ENCODE assay signal across 8 cellular contexts in genomic region chr17:8189711-8190477, GRCh38. TPM values are rescaled to one million over a fixed set of nuclear protein-coding genes. Genes with fewer than 3 reads are reported as not detected.
DNase-seq lines count a peak whose midpoint lies in the region; ATAC-seq, FAIRE-seq and TF ChIP-seq lines count a peak whose summit lies in the region.

Gene BORCS6 (minus strand): TSS chr17:8190180. CDS start chr17:8190140, 40 bp downstream.

- peak in 2 of 3 donors; percentile 39 to 86 for TF ChIP-seq POLR2A in spleen (IDR thresholded peaks at IDR 0.05)

- no peaks in the 10 kb centered on the region for H3K36me3 ChIP-seq in WERI-Rb-1
- H3K36me3 ChIP-seq in bronchial epithelial cell (ENCODE audit: control insufficient read depth, insufficient read depth, low read length): no peaks in the 10 kb centered on the region
- H3K36me3 ChIP-seq in spleen: no peaks in the 10 kb centered on the region

- peak; percentile 43 for FAIRE-seq in bronchial epithelial cell (lab: Jason Lieb, UNC)

- no peaks in the 10 kb centered on the region for H3K9me3 Mint-ChIP-seq in immature natural killer cell

- ATAC-seq in GM18870 (IDR thresholded peaks at IDR 0.05; ENCODE audit: unreplicated experiment) (peak; percentile 53), HG03139 (IDR thresholded peaks at IDR 0.05; ENCODE audit: unreplicated experiment) (peak; percentile 37)

- peaks cover 0 to 6% (median 3%) of the 10 kb centered on the region in 3 donors for H3K27me3 Mint-ChIP-seq in immature natural killer cell (ENCODE audit: low read depth in 3 of 3)

- peak within 1 kb of the TSS; percentile 98 for H3K4me3 ChIP-seq in WERI-Rb-1 (ENCODE audit: low read depth, low read length)
- peak within 1 kb of the TSS; percentile 71 for H3K4me3 ChIP-seq in bronchial epithelial cell (ENCODE audit: low read depth, low read length)
- peak within 1 kb of the TSS; percentile 71 to 96 (median 80) for H3K4me3 ChIP-seq in spleen

- no peak within 1 kb of the TSS for H3K4me3 Mint-ChIP-seq in immature natural killer cell

- peaks cover 23 to 76% (median 61%) of the 10 kb centered on the region in 6 donors for H3K4me1 ChIP-seq in spleen

- peak within 1 kb of the TSS; percentile 72 for H3K27ac ChIP-seq in WERI-Rb-1
- H3K27ac ChIP-seq in spleen: peak within 1 kb of the TSS; percentile 89 to 97 (median 96)

- in situ Hi-C loops in ACHN (cut with HindIII; ENCODE audit: low pct_ligation_motif_present, low pct_unique_long_range_greater_than_20kb, low sequenced_read_pairs): no loop called here

- no peaks in the 10 kb centered on the region for H3K9me3 ChIP-seq in WERI-Rb-1 (ENCODE audit: severe bottlenecking)
- no peaks in the 10 kb centered on the region for H3K9me3 ChIP-seq in spleen

- 0% methylated on average over 27 to 70 of the region's 70 CpGs for WGBS in spleen, 5 donors

- DNase-seq in ACHN (peak; percentile 99), NCI-H2227 (lab: John Stamatoyannopoulos, UW; ENCODE audit: unreplicated experiment) (peak; percentile 91), WERI-Rb-1 (peak; percentile 98), bronchial epithelial cell (ENCODE audit: low read depth) (peak; percentile 95), immature natural killer cell (peak; percentile 96), spleen (peak; percentile 99)

- peak; percentile 19; the same call in 1 of the 2 replicates for TF ChIP-seq CTCF in WERI-Rb-1 (IDR thresholded peaks at IDR 0.05; ENCODE audit: low read depth, low read length)
- TF ChIP-seq CTCF in bronchial epithelial cell (IDR thresholded peaks at IDR 0.05; ENCODE audit: insufficient read depth, low read length, severe bottlenecking): peak; percentile 8
- peak in 2 of 11 experiments; percentile 5 to 7 for TF ChIP-seq CTCF in spleen (IDR thresholded peaks at IDR 0.05 in 8 of 11, conservative IDR thresholded peaks at IDR 0.05 in 3 of 11)

- no peaks in the 10 kb centered on the region for H3K36me3 Mint-ChIP-seq in immature natural killer cell

- H3K27me3 ChIP-seq in WERI-Rb-1 (ENCODE audit: insufficient read depth, low read depth, severe bottlenecking): no peaks in the 10 kb centered on the region
- H3K27me3 ChIP-seq in bronchial epithelial cell (ENCODE audit: control insufficient read depth, insufficient read depth, low read length): no peaks in the 10 kb centered on the region
- no peaks in the 10 kb centered on the region for H3K27me3 ChIP-seq in spleen (replicated peaks in 1 of 7)

- H3K4me1 Mint-ChIP-seq in immature natural killer cell: peaks cover 12 to 14% of the 10 kb centered on the region in 2 donors

- H3K27ac Mint-ChIP-seq in immature natural killer cell: peak within 1 kb of the TSS; percentile 77 to 94 (median 88)

- intact Hi-C loops in spleen (cut with DNase I; ENCODE audit: low total_unique reads): no loop called here

RNA-seq across cellular contexts. Expression of gene BORCS6, which starts in this region (rescaled TPM):
- 6.5 and 6.8 TPM in 2 replicates for total RNA-seq in bronchial epithelial cell
- 10 to 100 TPM; 24.0 to 38.8 (median 27.5) TPM for polyA plus RNA-seq in immature natural killer cell
- total RNA-seq in spleen: 10 to 100 TPM in 6 of 7 donors, 1 to 10 TPM in 1; 9.5 to 14.6 (median 12.3) TPM
- 10 to 100 TPM in 2 of 3 donors, 1 to 10 TPM in 1; 10.0 to 16.5 (median 12.9) TPM for polyA plus RNA-seq in spleen

Comparison
In these comparisons a context has a peak if more than half of its experiments do, and no peak if none do; other contexts are left out.
1. Peak in every context shown above with its lines: DNase-seq, ATAC-seq, H3K4me3 ChIP-seq and H3K27ac ChIP-seq.